Comparison of ENCODE assay signal across 12 cellular contexts in the genomic region with DNA sequence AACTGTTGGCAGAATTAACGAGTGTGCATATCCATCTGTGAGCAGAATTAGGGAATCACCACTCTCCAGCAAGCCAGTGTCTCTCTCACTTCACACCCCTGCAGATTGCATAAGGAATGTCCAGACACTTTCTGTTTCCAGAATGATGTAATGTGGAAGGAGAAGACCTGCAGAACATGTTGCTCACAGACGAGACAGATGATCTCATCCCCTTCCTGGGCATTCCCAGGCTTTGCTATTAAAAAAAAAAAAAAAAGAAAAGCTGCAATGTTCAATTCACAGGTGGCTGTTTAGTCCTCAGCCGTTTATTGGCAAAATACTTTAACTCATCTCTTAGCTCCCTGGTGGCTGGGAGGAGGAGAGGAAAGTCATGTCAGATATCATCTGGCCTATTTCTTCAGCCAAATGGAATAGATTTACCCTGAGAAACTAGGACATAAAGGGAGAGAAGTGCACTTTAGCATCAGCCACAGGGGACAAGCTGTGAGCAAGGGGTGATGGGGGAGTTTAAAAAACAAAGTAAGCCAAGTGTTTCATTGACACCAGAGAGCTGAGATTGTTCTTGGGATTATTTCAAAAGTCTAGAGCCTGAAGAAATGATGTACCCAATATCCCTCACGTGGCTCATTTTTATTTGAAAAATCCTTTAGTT.
DNase-seq lines count a peak whose midpoint lies in the region; ATAC-seq, FAIRE-seq and TF ChIP-seq lines count a peak whose summit lies in the region.
"Had no signal": no experiment of that assay in that cellular context is flagged by ENCODE, and none has a peak within 500 bp of the region (broad histone marks: within the 10 kb centered on the region; RNA-seq: fewer than 3 reads in every experiment).

No MANE protein-coding gene starts in this region.

- H3K4me3 ChIP-seq in right atrium auricular region, result no peak overlapping the region
- no peak overlapping the region for H3K4me3 ChIP-seq in astrocyte of the cerebellum (ENCODE audit: low read depth, low read length)
- H3K4me3 ChIP-seq: BLaER1 had no signal

- FAIRE-seq in islet of Langerhans (lab: Jason Lieb, UNC), result peak; percentile 82

- no peak for DNase-seq in Right ventricle myocardium inferior (ENCODE audit: missing footprints)
- no peak for DNase-seq in right atrium auricular region (ENCODE audit: low spot score)
- DNase-seq in astrocyte of the cerebellum (ENCODE audit: low read depth), result peak; percentile 80
- DNase-seq in stimulated activated CD4-positive, alpha-beta T cell treated with anti-CD3 and anti-CD28 coated beads, Interleukin-4, amount 100 ng/mL, for 4 hours, result no peak
- no peak for DNase-seq in central memory CD4-positive, alpha-beta T cell
- DNase-seq: MM.1S; occipital lobe; stimulated activated naive CD4-positive, alpha-beta T cell treated with Interleukin-2 at 50 U/mL for 16 hours had no signal

- intact Hi-C loops in Right ventricle myocardium inferior (cut with DNase I), result no loop called here

- H3K27me3 ChIP-seq in right atrium auricular region, result no peaks in the 10 kb centered on the region
- H3K27me3 ChIP-seq: BLaER1 had no signal

- no peaks in the 10 kb centered on the region for H3K36me3 ChIP-seq in right atrium auricular region
- H3K36me3 ChIP-seq: BLaER1 had no signal

- no peaks in the 10 kb centered on the region for H3K9me3 ChIP-seq in right atrium auricular region
- H3K9me3 ChIP-seq: BLaER1 had no signal

- ATAC-seq in Right ventricle myocardium inferior (peak; percentile 90), HG02623 (IDR thresholded peaks at IDR 0.05; ENCODE audit: unreplicated experiment) (no peak), HG03469 (IDR thresholded peaks at IDR 0.05; ENCODE audit: unreplicated experiment) (no peak)

- peak overlapping the region in 1 of 2 donors; percentile 2 for H3K27ac ChIP-seq in right atrium auricular region
- H3K27ac ChIP-seq: BLaER1 had no signal

- peaks cover 0 to 11% of the 10 kb centered on the region in 2 donors for H3K4me1 ChIP-seq in right atrium auricular region

- in situ Hi-C loops in astrocyte of the cerebellum (cut with HindIII; ENCODE audit: low sequenced_read_pairs), result no loop called here

- TF ChIP-seq CTCF in right atrium auricular region (IDR thresholded peaks at IDR 0.05) (no peak), astrocyte of the cerebellum (IDR thresholded peaks at IDR 0.05; ENCODE audit: low read depth, low read length, missing control alignments) (no peak)
